8 cellular contexts compared by ENCODE assay signal in genomic region chr2:164841719-164842623, GRCh38. TPM values are rescaled to one million over a fixed set of nuclear protein-coding genes. Genes with fewer than 3 reads are reported as not detected.
DNase-seq lines count a peak whose midpoint lies in the region; ATAC-seq and TF ChIP-seq lines count a peak whose summit lies in the region.

TSS of gene COBLL1 (minus strand) at chr2:164841823. CDS start at chr2:164841196, 627 bp downstream.

- H3K4me2 ChIP-seq in BLaER1 treated with 17β-estradiol and CSF1 and Interleukin-3, amounts not matched to agents 10 nM and 100 nM: peak within 1 kb of the TSS; percentile 93 to 99 (median 97)

- H3K4me3 Mint-ChIP-seq in activated T-helper 2 cell treated with anti-CD3 and anti-CD28 coated beads, Interferon-gamma antibody, Interleukin-2, Interleukin-4, amounts not matched to agents 10 μg/mL and 5 μg/mL and 100 μg/mL, durations not matched to agents 14 hours and 24 hours and 36 hours (ENCODE audit: low read depth): peak within 1 kb of the TSS; percentile 61
- peak within 1 kb of the TSS; percentile 84 for H3K4me3 Mint-ChIP-seq in natural killer cell

- peak within 1 kb of the TSS; percentile 72 to 84 (median 80) for H3K9ac ChIP-seq in BLaER1 treated with 17β-estradiol and CSF1 and Interleukin-3, amounts not matched to agents 10 nM and 100 nM

- 0 to 2% methylated on average over 17 to 49 of the region's 57 CpGs for WGBS in upper lobe of left lung, 2 donors

- no peaks in the 10 kb centered on the region for H3K36me3 ChIP-seq in BLaER1 treated with 17β-estradiol and CSF1 and Interleukin-3, amounts not matched to agents 10 nM and 100 nM
- no peaks in the 10 kb centered on the region for H3K36me3 ChIP-seq in upper lobe of left lung

- H3K9me3 Mint-ChIP-seq in activated T-helper 2 cell treated with anti-CD3 and anti-CD28 coated beads, Interferon-gamma antibody, Interleukin-2, Interleukin-4, amounts not matched to agents 10 μg/mL and 5 μg/mL and 100 μg/mL, durations not matched to agents 14 hours and 24 hours and 36 hours: no peaks in the 10 kb centered on the region
- H3K9me3 Mint-ChIP-seq in natural killer cell: no peaks in the 10 kb centered on the region

- H4K20me1 ChIP-seq in BLaER1 treated with 17β-estradiol and CSF1 and Interleukin-3, amounts not matched to agents 10 nM and 100 nM: no peaks in the 10 kb centered on the region

- intact Hi-C loops in activated T-helper 2 cell treated with anti-CD3 and anti-CD28 coated beads, Interferon-gamma antibody, Interleukin-2, Interleukin-4, amounts not matched to agents 10 μg/mL and 5 μg/mL and 100 μg/mL, durations not matched to agents 14 hours and 24 hours and 36 hours (cut with micrococcal nuclease): loop anchor here (5.0 kb wide), 1 partner anchor 70 kb away; no protein-coding TSS in a partner anchor
- intact Hi-C loops in natural killer cell (cut with micrococcal nuclease): no loop called here

- peaks cover 7 to 16% (median 10%) of the 10 kb centered on the region in 10 experiments; a peak in 18 of 20 replicates for H3K4me1 ChIP-seq in BLaER1 treated with 17β-estradiol and CSF1 and Interleukin-3, amounts not matched to agents 10 nM and 100 nM
- peaks cover 10 to 32% (median 20%) of the 10 kb centered on the region in 4 donors for H3K4me1 ChIP-seq in upper lobe of left lung

- no peak within 1 kb of the TSS for H3K27ac Mint-ChIP-seq in activated T-helper 2 cell treated with anti-CD3 and anti-CD28 coated beads, Interferon-gamma antibody, Interleukin-2, Interleukin-4, amounts not matched to agents 10 μg/mL and 5 μg/mL and 100 μg/mL, durations not matched to agents 14 hours and 24 hours and 36 hours
- H3K27ac Mint-ChIP-seq in natural killer cell: no peak within 1 kb of the TSS

- H3K36me3 Mint-ChIP-seq in activated T-helper 2 cell treated with anti-CD3 and anti-CD28 coated beads, Interferon-gamma antibody, Interleukin-2, Interleukin-4, amounts not matched to agents 10 μg/mL and 5 μg/mL and 100 μg/mL, durations not matched to agents 14 hours and 24 hours and 36 hours (ENCODE audit: low read depth): no peaks in the 10 kb centered on the region
- no peaks in the 10 kb centered on the region for H3K36me3 Mint-ChIP-seq in natural killer cell

- H3K27me3 ChIP-seq in BLaER1 treated with 17β-estradiol and CSF1 and Interleukin-3, amounts not matched to agents 10 nM and 100 nM: peaks cover 18 to 26% (median 23%) of the 10 kb centered on the region in 11 experiments
- no peaks in the 10 kb centered on the region for H3K27me3 ChIP-seq in upper lobe of left lung

- DNase-seq in NCI-H510A treated with DMSO at 0.1 percent for 48 hours (lab: John Stamatoyannopoulos, UW) (peak; percentile 45), foreskin fibroblast (peak; percentile 29 to 80), natural killer cell (no peak), upper lobe of left lung (peak; percentile 80 to 94)
- peak; percentile 17 for DNase-seq in activated T-helper 2 cell treated with anti-CD3 and anti-CD28 coated beads, Interferon-gamma antibody, Interleukin-2, Interleukin-4, amounts not matched to agents 10 μg/mL and 5 μg/mL and 100 μg/mL, durations not matched to agents 14 hours and 24 hours and 36 hours (ENCODE audit: low spot score)

- H3K4me3 ChIP-seq in BLaER1 treated with 17β-estradiol and CSF1 and Interleukin-3, amounts not matched to agents 10 nM and 100 nM: peak within 1 kb of the TSS; percentile 70 to 83 (median 78)
- peak within 1 kb of the TSS; percentile 80 to 91 for H3K4me3 ChIP-seq in foreskin fibroblast (ENCODE audit: low read depth in 1 of 2, low read length in 2 of 2)
- H3K4me3 ChIP-seq in upper lobe of left lung: peak within 1 kb of the TSS; percentile 68 to 86 (median 78)

- ATAC-seq in GM19023 (IDR thresholded peaks at IDR 0.05; ENCODE audit: unreplicated experiment) (peak; percentile 81), HG03135 (IDR thresholded peaks at IDR 0.05; ENCODE audit: unreplicated experiment) (peak; percentile 58), natural killer cell (peak; percentile 63 to 68 (median 65)), upper lobe of left lung (ENCODE audit: low FRiP score in 2 of 2) (peak; percentile 86 to 91)

- TF ChIP-seq EP300 in upper lobe of left lung (IDR thresholded peaks at IDR 0.05): no peak

- peak within 1 kb of the TSS; percentile 44 to 77 (median 67) for H3K27ac ChIP-seq in BLaER1 treated with 17β-estradiol and CSF1 and Interleukin-3, amounts not matched to agents 10 nM and 100 nM
- H3K27ac ChIP-seq in upper lobe of left lung: peak within 1 kb of the TSS; percentile 96 to 99 (median 98)

- TF ChIP-seq POLR2A in upper lobe of left lung (IDR thresholded peaks at IDR 0.05): peak in 3 of 4 donors; percentile 21 to 62 (median 53)

- H3K9me3 ChIP-seq in BLaER1 treated with 17β-estradiol and CSF1 and Interleukin-3, amounts not matched to agents 10 nM and 100 nM (replicated peaks in 1 of 11): no peaks in the 10 kb centered on the region
- no peaks in the 10 kb centered on the region for H3K9me3 ChIP-seq in upper lobe of left lung

- peaks cover 5% of the 10 kb centered on the region for H3K4me1 Mint-ChIP-seq in activated T-helper 2 cell treated with anti-CD3 and anti-CD28 coated beads, Interferon-gamma antibody, Interleukin-2, Interleukin-4, amounts not matched to agents 10 μg/mL and 5 μg/mL and 100 μg/mL, durations not matched to agents 14 hours and 24 hours and 36 hours (ENCODE audit: low read depth)
- peaks cover 7 to 8% of the 10 kb centered on the region in 2 donors for H3K4me1 Mint-ChIP-seq in natural killer cell

- peak; percentile 80 for TF ChIP-seq CTCF in foreskin fibroblast (IDR thresholded peaks at IDR 0.05; ENCODE audit: low read depth, low read length)
- TF ChIP-seq CTCF in natural killer cell (IDR thresholded peaks at IDR 0.05): no peak
- TF ChIP-seq CTCF in upper lobe of left lung (IDR thresholded peaks at IDR 0.05): peak; percentile 80 to 95 (median 90)

- H3K27me3 Mint-ChIP-seq in activated T-helper 2 cell treated with anti-CD3 and anti-CD28 coated beads, Interferon-gamma antibody, Interleukin-2, Interleukin-4, amounts not matched to agents 10 μg/mL and 5 μg/mL and 100 μg/mL, durations not matched to agents 14 hours and 24 hours and 36 hours (ENCODE audit: low read depth): peaks cover 58% of the 10 kb centered on the region
- peaks cover 27 to 28% of the 10 kb centered on the region in 2 donors for H3K27me3 Mint-ChIP-seq in natural killer cell (ENCODE audit: low read depth in 2 of 2)

RNA-seq across cellular contexts. Expression of gene COBLL1, which starts in this region (rescaled TPM):
- total RNA-seq in activated T-helper 2 cell treated with anti-CD3 and anti-CD28 coated beads, Interferon-gamma antibody, Interleukin-2, Interleukin-4, amounts not matched to agents 10 μg/mL and 5 μg/mL and 100 μg/mL, durations not matched to agents 14 hours and 24 hours and 36 hours: 0.11 and 0.14 TPM in 2 replicates
- 10 to 100 TPM in 1 of 3 donors, 1 to 10 TPM in 1, under 1 TPM in 1; 0.85 to 13.4 (median 2.2) TPM for total RNA-seq in natural killer cell
- total RNA-seq in upper lobe of left lung: 100 to 1,000 TPM in 2 of 6 donors, 10 to 100 TPM in 4; 64.3 to 128 (median 90.1) TPM

Comparison
In these comparisons a context has a peak if more than half of its experiments do, and no peak if none do; other contexts are left out.
1. RNA of gene COBLL1 (total RNA-seq): 64.3 to 128 TPM in upper lobe of left lung; 0.85 to 13.4 TPM in natural killer cell and 0.11 to 0.14 TPM in activated T-helper 2 cell treated with anti-CD3 and anti-CD28 coated beads, Interferon-gamma antibody, Interleukin-2, Interleukin-4, amounts not matched to agents 10 μg/mL and 5 μg/mL and 100 μg/mL, durations not matched to agents 14 hours and 24 hours and 36 hours; every median in the first group is over 4 times any median in the second.
2. Peak in DNase-seq in activated T-helper 2 cell treated with anti-CD3 and anti-CD28 coated beads, Interferon-gamma antibody, Interleukin-2, Interleukin-4, amounts not matched to agents 10 μg/mL and 5 μg/mL and 100 μg/mL, durations not matched to agents 14 hours and 24 hours and 36 hours; RNA of the gene not detected or under 1 TPM.
3. Peak in every context shown above with its lines, with median percentiles within 50 percentile points of each other: H3K4me3 ChIP-seq and ATAC-seq.